In the genomic region with DNA sequence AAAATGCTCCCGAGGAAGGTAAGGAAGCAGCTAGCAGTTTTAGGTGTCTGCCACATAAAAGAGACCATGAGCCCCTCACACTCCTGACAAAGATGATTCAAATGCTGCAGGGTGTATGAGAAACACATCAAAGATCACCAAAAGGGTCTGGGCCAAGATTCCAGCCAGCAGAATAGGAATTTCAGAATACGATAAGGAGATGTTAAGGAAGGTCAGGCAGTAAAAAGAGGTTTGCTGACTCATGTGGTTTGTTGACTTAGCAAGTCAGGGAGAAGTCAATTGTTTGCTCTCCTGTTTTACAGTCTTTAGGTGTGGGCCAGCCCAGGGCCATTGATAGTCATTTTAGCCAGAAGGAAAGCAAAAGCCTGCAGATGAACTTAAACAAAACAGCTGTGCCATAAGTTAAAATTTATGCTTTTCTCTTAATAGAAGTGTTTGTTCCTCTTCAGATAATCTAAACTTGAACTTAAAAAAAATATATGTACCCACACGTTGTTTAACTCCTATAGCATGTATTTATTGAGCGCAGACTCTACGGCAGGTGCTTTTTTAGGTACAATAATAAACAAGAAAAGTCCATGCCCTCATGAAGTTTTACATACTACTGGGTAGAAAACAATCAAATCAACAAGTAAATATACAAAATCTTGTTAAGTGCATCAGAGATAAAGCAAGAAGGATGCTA, we compare ENCODE assay signal across 1 cellular context.
TF ChIP-seq lines count a peak whose summit lies in the region.

No MANE protein-coding gene starts in this region.

TF ChIP-seq in HEK293, 187 proteins besides CTCF, POLR2A, EP300 and RAD21 (continued from another document):
- TF ChIP-seq, protein P1, sequence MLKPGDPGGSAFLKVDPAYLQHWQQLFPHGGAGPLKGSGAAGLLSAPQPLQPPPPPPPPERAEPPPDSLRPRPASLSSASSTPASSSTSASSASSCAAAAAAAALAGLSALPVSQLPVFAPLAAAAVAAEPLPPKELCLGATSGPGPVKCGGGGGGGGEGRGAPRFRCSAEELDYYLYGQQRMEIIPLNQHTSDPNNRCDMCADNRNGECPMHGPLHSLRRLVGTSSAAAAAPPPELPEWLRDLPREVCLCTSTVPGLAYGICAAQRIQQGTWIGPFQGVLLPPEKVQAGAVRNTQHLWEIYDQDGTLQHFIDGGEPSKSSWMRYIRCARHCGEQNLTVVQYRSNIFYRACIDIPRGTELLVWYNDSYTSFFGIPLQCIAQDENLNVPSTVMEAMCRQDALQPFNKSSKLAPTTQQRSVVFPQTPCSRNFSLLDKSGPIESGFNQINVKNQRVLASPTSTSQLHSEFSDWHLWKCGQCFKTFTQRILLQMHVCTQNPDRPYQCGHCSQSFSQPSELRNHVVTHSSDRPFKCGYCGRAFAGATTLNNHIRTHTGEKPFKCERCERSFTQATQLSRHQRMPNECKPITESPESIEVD (tag by site-specific recombination; IDR thresholded peaks at IDR 0.05) = peak; percentile 90
- TF ChIP-seq, protein P2, sequence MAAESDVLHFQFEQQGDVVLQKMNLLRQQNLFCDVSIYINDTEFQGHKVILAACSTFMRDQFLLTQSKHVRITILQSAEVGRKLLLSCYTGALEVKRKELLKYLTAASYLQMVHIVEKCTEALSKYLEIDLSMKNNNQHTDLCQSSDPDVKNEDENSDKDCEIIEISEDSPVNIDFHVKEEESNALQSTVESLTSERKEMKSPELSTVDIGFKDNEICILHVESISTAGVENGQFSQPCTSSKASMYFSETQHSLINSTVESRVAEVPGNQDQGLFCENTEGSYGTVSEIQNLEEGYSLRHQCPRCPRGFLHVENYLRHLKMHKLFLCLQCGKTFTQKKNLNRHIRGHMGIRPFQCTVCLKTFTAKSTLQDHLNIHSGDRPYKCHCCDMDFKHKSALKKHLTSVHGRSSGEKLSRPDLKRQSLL (tag by site-specific recombination; IDR thresholded peaks at IDR 0.05) = no peak
- TF ChIP-seq, protein P3, sequence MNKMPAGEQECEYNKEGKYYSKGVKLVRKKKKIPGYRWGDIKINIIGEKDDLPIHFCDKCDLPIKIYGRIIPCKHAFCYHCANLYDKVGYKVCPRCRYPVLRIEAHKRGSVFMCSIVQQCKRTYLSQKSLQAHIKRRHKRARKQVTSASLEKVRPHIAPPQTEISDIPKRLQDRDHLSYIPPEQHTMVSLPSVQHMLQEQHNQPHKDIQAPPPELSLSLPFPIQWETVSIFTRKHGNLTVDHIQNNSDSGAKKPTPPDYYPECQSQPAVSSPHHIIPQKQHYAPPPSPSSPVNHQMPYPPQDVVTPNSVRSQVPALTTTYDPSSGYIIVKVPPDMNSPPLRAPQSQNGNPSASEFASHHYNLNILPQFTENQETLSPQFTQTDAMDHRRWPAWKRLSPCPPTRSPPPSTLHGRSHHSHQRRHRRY (tag by site-specific recombination; IDR thresholded peaks at IDR 0.05) = no peak
- no peak for TF ChIP-seq ZNF544 (tag by site-specific recombination; IDR thresholded peaks at IDR 0.05)
- TF ChIP-seq, protein P4, sequence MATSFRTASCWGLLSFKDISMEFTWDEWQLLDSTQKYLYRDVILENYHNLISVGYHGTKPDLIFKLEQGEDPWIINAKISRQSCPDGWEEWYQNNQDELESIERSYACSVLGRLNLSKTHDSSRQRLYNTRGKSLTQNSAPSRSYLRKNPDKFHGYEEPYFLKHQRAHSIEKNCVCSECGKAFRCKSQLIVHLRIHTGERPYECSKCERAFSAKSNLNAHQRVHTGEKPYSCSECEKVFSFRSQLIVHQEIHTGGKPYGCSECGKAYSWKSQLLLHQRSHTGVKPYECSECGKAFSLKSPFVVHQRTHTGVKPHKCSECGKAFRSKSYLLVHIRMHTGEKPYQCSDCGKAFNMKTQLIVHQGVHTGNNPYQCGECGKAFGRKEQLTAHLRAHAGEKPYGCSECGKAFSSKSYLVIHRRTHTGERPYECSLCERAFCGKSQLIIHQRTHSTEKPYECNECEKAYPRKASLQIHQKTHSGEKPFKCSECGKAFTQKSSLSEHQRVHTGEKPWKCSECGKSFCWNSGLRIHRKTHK (tag by site-specific recombination; IDR thresholded peaks at IDR 0.05) = no peak
- peak; percentile 90; the same call in 1 of the 2 replicates for TF ChIP-seq ZNF660 (tag by site-specific recombination; IDR thresholded peaks at IDR 0.05)
- TF ChIP-seq, protein P5, sequence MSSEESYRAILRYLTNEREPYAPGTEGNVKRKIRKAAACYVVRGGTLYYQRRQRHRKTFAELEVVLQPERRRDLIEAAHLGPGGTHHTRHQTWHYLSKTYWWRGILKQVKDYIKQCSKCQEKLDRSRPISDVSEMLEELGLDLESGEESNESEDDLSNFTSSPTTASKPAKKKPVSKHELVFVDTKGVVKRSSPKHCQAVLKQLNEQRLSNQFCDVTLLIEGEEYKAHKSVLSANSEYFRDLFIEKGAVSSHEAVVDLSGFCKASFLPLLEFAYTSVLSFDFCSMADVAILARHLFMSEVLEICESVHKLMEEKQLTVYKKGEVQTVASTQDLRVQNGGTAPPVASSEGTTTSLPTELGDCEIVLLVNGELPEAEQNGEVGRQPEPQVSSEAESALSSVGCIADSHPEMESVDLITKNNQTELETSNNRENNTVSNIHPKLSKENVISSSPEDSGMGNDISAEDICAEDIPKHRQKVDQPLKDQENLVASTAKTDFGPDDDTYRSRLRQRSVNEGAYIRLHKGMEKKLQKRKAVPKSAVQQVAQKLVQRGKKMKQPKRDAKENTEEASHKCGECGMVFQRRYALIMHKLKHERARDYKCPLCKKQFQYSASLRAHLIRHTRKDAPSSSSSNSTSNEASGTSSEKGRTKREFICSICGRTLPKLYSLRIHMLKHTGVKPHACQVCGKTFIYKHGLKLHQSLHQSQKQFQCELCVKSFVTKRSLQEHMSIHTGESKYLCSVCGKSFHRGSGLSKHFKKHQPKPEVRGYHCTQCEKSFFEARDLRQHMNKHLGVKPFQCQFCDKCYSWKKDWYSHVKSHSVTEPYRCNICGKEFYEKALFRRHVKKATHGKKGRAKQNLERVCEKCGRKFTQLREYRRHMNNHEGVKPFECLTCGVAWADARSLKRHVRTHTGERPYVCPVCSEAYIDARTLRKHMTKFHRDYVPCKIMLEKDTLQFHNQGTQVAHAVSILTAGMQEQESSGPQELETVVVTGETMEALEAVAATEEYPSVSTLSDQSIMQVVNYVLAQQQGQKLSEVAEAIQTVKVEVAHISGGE (tag by site-specific recombination; conservative IDR thresholded peaks at IDR 0.05; ENCODE audit: low read depth) = no peak
- TF ChIP-seq ZNF211 (tag by site-specific recombination; IDR thresholded peaks at IDR 0.05; ENCODE audit: low read depth) = no peak
TF ChIP-seq in HEK293: peak in this region for 21.
